1 cellular context compared by ENCODE assay signal in genomic region chr5:133968057-133968993, GRCh38.
A peak's percentile ranks its signal among the peaks of the same experiment; 100 is the strongest.
TF ChIP-seq lines count a peak whose summit lies in the region.

TSS of gene C5orf15 (minus strand) at chr5:133968625. CDS start at chr5:133968584, 41 bp downstream.

TF ChIP-seq in HEK293, 187 proteins besides CTCF, POLR2A, EP300 and RAD21 (continued from another document and continues in another):
- TF ChIP-seq, protein P1, sequence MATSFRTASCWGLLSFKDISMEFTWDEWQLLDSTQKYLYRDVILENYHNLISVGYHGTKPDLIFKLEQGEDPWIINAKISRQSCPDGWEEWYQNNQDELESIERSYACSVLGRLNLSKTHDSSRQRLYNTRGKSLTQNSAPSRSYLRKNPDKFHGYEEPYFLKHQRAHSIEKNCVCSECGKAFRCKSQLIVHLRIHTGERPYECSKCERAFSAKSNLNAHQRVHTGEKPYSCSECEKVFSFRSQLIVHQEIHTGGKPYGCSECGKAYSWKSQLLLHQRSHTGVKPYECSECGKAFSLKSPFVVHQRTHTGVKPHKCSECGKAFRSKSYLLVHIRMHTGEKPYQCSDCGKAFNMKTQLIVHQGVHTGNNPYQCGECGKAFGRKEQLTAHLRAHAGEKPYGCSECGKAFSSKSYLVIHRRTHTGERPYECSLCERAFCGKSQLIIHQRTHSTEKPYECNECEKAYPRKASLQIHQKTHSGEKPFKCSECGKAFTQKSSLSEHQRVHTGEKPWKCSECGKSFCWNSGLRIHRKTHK (tag by site-specific recombination; IDR thresholded peaks at IDR 0.05): no peak
- no peak for TF ChIP-seq ZNF558 (tag by site-specific recombination; IDR thresholded peaks at IDR 0.05)
- no peak for TF ChIP-seq MYNN (tag by site-specific recombination; IDR thresholded peaks at IDR 0.05; ENCODE audit: borderline replicate concordance)
- TF ChIP-seq ZNF610 (tag by site-specific recombination; IDR thresholded peaks at IDR 0.05; ENCODE audit: borderline replicate concordance): no peak
- TF ChIP-seq ZNF184 (tag by site-specific recombination; IDR thresholded peaks at IDR 0.05): no peak
- TF ChIP-seq ZNF37A (tag by site-specific recombination; IDR thresholded peaks at IDR 0.05): no peak
- 0 out of 2 replicates have a peak, but pooled peaks have one; percentile 61 for TF ChIP-seq OVOL3 (tag by site-specific recombination; IDR thresholded peaks at IDR 0.05)
- no peak for TF ChIP-seq ZNF548 (tag by site-specific recombination; IDR thresholded peaks at IDR 0.05)
- TF ChIP-seq ZNF549 (tag by site-specific recombination; IDR thresholded peaks at IDR 0.05): no peak
- no peak for TF ChIP-seq ZNF174 (tag by site-specific recombination; IDR thresholded peaks at IDR 0.05)
- peak; percentile 91 for TF ChIP-seq KLF9 (tag by site-specific recombination; IDR thresholded peaks at IDR 0.05; ENCODE audit: low read depth)
- no peak for TF ChIP-seq ZBTB11 (tag by site-specific recombination; conservative IDR thresholded peaks at IDR 0.05; ENCODE audit: low read depth)
- no peak for TF ChIP-seq ZNF18 (tag by site-specific recombination; IDR thresholded peaks at IDR 0.05)
- TF ChIP-seq WT1 (tag by site-specific recombination; IDR thresholded peaks at IDR 0.05): no peak
- no peak for TF ChIP-seq ZNF157 (tag by site-specific recombination; IDR thresholded peaks at IDR 0.05)
- TF ChIP-seq ZNF423 (tag by site-specific recombination; IDR thresholded peaks at IDR 0.05): 0 out of 2 replicates have a peak, but pooled peaks have one; percentile 21
- no peak for TF ChIP-seq ZFP41 (tag by site-specific recombination; IDR thresholded peaks at IDR 0.05; ENCODE audit: borderline replicate concordance)
- TF ChIP-seq KLF10 (tag by site-specific recombination; IDR thresholded peaks at IDR 0.05): peak; percentile 74
- peak; percentile 28; the same call in 1 of the 2 replicates for TF ChIP-seq ZBTB1 (tag by site-specific recombination; IDR thresholded peaks at IDR 0.05)
- 0 out of 2 replicates have a peak, but pooled peaks have one; percentile 23 for TF ChIP-seq ZNF777 (tag by site-specific recombination; IDR thresholded peaks at IDR 0.05; ENCODE audit: borderline replicate concordance)
- TF ChIP-seq, protein P2, sequence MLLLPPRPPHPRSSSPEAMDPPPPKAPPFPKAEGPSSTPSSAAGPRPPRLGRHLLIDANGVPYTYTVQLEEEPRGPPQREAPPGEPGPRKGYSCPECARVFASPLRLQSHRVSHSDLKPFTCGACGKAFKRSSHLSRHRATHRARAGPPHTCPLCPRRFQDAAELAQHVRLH (tag by site-specific recombination; IDR thresholded peaks at IDR 0.05): peak; percentile 68
- TF ChIP-seq ZNF530 (tag by site-specific recombination; IDR thresholded peaks at IDR 0.05; ENCODE audit: low read depth): no peak
- TF ChIP-seq GLIS2 (tag by site-specific recombination; IDR thresholded peaks at IDR 0.05): no peak
- TF ChIP-seq ZNF768 (tag by site-specific recombination; IDR thresholded peaks at IDR 0.05): no peak
- 0 out of 2 replicates have a peak, but pooled peaks have one; percentile 7 for TF ChIP-seq ZNF585B (tag by site-specific recombination; IDR thresholded peaks at IDR 0.05)
- TF ChIP-seq ZNF211 (tag by site-specific recombination; IDR thresholded peaks at IDR 0.05; ENCODE audit: low read depth): no peak
- peak; percentile 39; the same call in 1 of the 2 replicates for TF ChIP-seq REST (tag by site-specific recombination; IDR thresholded peaks at IDR 0.05)
- no peak for TF ChIP-seq SALL2 (tag by site-specific recombination; IDR thresholded peaks at IDR 0.05; ENCODE audit: borderline replicate concordance)
- peak; percentile 98 for TF ChIP-seq ZNF692 (tag by site-specific recombination; IDR thresholded peaks at IDR 0.05)
- TF ChIP-seq ZNF121 (tag by site-specific recombination; IDR thresholded peaks at IDR 0.05): no peak
- no peak for TF ChIP-seq ZNF837 (tag by site-specific recombination; IDR thresholded peaks at IDR 0.05)
- no peak for TF ChIP-seq ZNF133 (tag by site-specific recombination; IDR thresholded peaks at IDR 0.05)
- no peak for TF ChIP-seq ZNF248 (tag by site-specific recombination; IDR thresholded peaks at IDR 0.05)
- TF ChIP-seq ZNF473 (tag by site-specific recombination; IDR thresholded peaks at IDR 0.05): no peak
- no peak for TF ChIP-seq MEIS1 (CRISPR knock-in tag; IDR thresholded peaks at IDR 0.05; ENCODE audit: borderline replicate concordance)
- peak; percentile 100 for TF ChIP-seq ZNF366 (tag by site-specific recombination; conservative IDR thresholded peaks at IDR 0.05)
- no peak for TF ChIP-seq HOXA7 (CRISPR knock-in tag; IDR thresholded peaks at IDR 0.05; ENCODE audit: borderline replicate concordance)
- TF ChIP-seq HOXC10 (CRISPR knock-in tag; IDR thresholded peaks at IDR 0.05): no peak
- TF ChIP-seq ZNF600 (tag by site-specific recombination; IDR thresholded peaks at IDR 0.05): peak; percentile 98
- no peak for TF ChIP-seq GFI1B (tag by site-specific recombination; IDR thresholded peaks at IDR 0.05)
- TF ChIP-seq ZNF544 (tag by site-specific recombination; IDR thresholded peaks at IDR 0.05): no peak
- no peak for TF ChIP-seq ZNF175 (tag by site-specific recombination; IDR thresholded peaks at IDR 0.05)
- TF ChIP-seq ZBTB48 (tag by site-specific recombination; IDR thresholded peaks at IDR 0.05): peak; percentile 94
- TF ChIP-seq ZNF510 (tag by site-specific recombination; IDR thresholded peaks at IDR 0.05; ENCODE audit: insufficient replicate concordance): no peak
- TF ChIP-seq ZNF654 (tag by site-specific recombination; IDR thresholded peaks at IDR 0.05; ENCODE audit: low read depth): no peak
- no peak for TF ChIP-seq PRDM6 (tag by site-specific recombination; IDR thresholded peaks at IDR 0.05)
- TF ChIP-seq ZNF830 (tag by site-specific recombination; IDR thresholded peaks at IDR 0.05; ENCODE audit: low read depth): no peak
- peak; percentile 81 for TF ChIP-seq PRDM10 (tag by site-specific recombination; IDR thresholded peaks at IDR 0.05)
- no peak for TF ChIP-seq ZNF404 (tag by site-specific recombination; IDR thresholded peaks at IDR 0.05)
